ENCODE assay signal across 12 cellular contexts in the genomic region with DNA sequence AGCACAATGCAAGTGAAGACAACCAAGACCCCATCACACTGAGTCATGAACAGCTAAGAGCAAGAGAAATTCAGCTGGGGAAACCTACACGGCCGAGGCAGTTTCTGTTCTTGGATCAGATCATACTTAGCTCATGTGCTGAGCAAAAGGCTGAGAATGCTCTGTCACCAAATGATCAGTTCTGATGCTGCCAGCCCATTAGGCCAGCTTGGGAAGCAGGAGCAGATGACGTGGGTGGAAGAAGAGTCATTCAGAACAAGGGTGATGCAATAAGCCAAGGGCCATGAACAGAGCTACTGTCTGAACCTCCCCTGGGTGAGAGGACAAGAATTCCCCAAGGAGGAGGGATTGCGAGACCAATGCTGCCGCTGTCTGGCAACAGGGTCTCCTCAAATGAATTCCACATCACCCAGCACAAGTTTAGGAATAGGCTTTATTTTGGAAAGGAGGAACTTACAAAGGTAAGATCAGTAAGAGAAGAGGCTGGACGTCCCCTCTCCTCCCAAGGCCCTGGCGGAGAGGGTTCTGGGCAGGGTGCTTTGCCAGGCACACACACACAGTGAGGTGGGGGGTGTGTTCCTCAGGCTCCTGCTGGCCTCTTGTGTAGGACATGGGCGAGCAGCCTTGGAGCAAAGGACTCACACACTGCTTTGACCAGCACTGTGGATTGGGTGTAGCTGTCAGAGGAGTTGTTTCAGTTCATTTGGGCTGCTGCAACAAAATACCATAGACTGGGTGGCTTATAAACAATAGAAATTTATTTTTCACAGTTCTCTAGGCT.
DNase-seq lines count a peak whose midpoint lies in the region; ATAC-seq, FAIRE-seq and TF ChIP-seq lines count a peak whose summit lies in the region.
"Had no signal": no experiment of that assay in that cellular context is flagged by ENCODE, and none has a peak within 500 bp of the region (broad histone marks: within the 10 kb centered on the region; RNA-seq: fewer than 3 reads in every experiment).

No MANE protein-coding gene starts in this region.

- no peak overlapping the region for H3K4me3 Mint-ChIP-seq in nephron progenitor cell
- H3K4me3 Mint-ChIP-seq: T-cell had no signal

- H3K27ac Mint-ChIP-seq in nephron progenitor cell, result no peak overlapping the region
- H3K27ac Mint-ChIP-seq: T-cell had no signal

- H3K36me3 ChIP-seq in right atrium auricular region, result no peaks in the 10 kb centered on the region

- peak; percentile 30 for FAIRE-seq in urothelium cell line (lab: Jason Lieb, UNC)
- FAIRE-seq: endothelial cell of umbilical vein had no signal

- TF ChIP-seq CTCF in right atrium auricular region (IDR thresholded peaks at IDR 0.05) (no peak), nephron progenitor cell (IDR thresholded peaks at IDR 0.05) (no peak)

- peaks cover 7% of the 10 kb centered on the region for H3K27me3 Mint-ChIP-seq in nephron progenitor cell (ENCODE audit: low read depth, poor library complexity)

- ATAC-seq in GM18519 (IDR thresholded peaks at IDR 0.05; ENCODE audit: low FRiP score, unreplicated experiment), result no peak
- ATAC-seq: T-cell had no signal

- no peaks in the 10 kb centered on the region for H3K9me3 ChIP-seq in right atrium auricular region

- H3K9me3 Mint-ChIP-seq in nephron progenitor cell, result peaks cover 5% of the 10 kb centered on the region
- H3K9me3 Mint-ChIP-seq: T-cell had no signal

- peak; percentile 13 for DNase-seq in stimulated activated CD4-positive, alpha-beta T cell treated with anti-CD3 and anti-CD28 coated beads, Interleukin-1b, Interleukin-23, amount 100 ng/mL, for 48 hours
- DNase-seq in stimulated activated CD4-positive, alpha-beta T cell treated with anti-CD3 and anti-CD28 coated beads, Interleukin-4, amount 100 ng/mL, for 1 hour, result no peak
- DNase-seq in astrocyte of the hippocampus (ENCODE audit: low read depth, low spot score) (peak; percentile 55), right atrium auricular region (ENCODE audit: low spot score) (peak; percentile 83), urothelium cell line (ENCODE audit: low spot score) (peak; percentile 55), DMS53 (lab: John Stamatoyannopoulos, UW) (no peak), nephron progenitor cell (no peak)
- DNase-seq: NCI-H1048, T-cell had no signal

- H3K4me1 ChIP-seq in right atrium auricular region, result peaks cover 0 to 6% of the 10 kb centered on the region in 2 donors

- H3K27ac ChIP-seq in right atrium auricular region, result peak overlapping the region in 1 of 2 donors; percentile 51
- H3K27ac ChIP-seq: C4-2B had no signal

- H3K4me3 ChIP-seq in right atrium auricular region, result no peak overlapping the region

- H3K27me3 ChIP-seq in right atrium auricular region, result no peaks in the 10 kb centered on the region

- no peaks in the 10 kb centered on the region for H3K36me3 Mint-ChIP-seq in nephron progenitor cell (ENCODE audit: low read depth)
- H3K36me3 Mint-ChIP-seq: T-cell had no signal

- no peaks in the 10 kb centered on the region for H3K4me1 Mint-ChIP-seq in nephron progenitor cell
- H3K4me1 Mint-ChIP-seq: T-cell had no signal

Comparison
In these comparisons a context has a peak if more than half of its experiments do, and no peak if none do; other contexts are left out.
1. DNase-seq: peak in stimulated activated CD4-positive, alpha-beta T cell treated with anti-CD3 and anti-CD28 coated beads, Interleukin-1b, Interleukin-23, amount 100 ng/mL, for 48 hours (single experiment), astrocyte of the hippocampus (single experiment), right atrium auricular region (single experiment) and urothelium cell line (single experiment); none in stimulated activated CD4-positive, alpha-beta T cell treated with anti-CD3 and anti-CD28 coated beads, Interleukin-4, amount 100 ng/mL, for 1 hour (single experiment), DMS53 (single experiment) and nephron progenitor cell (single experiment).